ENCODE assay signal across 9 cellular contexts in the genomic region with DNA sequence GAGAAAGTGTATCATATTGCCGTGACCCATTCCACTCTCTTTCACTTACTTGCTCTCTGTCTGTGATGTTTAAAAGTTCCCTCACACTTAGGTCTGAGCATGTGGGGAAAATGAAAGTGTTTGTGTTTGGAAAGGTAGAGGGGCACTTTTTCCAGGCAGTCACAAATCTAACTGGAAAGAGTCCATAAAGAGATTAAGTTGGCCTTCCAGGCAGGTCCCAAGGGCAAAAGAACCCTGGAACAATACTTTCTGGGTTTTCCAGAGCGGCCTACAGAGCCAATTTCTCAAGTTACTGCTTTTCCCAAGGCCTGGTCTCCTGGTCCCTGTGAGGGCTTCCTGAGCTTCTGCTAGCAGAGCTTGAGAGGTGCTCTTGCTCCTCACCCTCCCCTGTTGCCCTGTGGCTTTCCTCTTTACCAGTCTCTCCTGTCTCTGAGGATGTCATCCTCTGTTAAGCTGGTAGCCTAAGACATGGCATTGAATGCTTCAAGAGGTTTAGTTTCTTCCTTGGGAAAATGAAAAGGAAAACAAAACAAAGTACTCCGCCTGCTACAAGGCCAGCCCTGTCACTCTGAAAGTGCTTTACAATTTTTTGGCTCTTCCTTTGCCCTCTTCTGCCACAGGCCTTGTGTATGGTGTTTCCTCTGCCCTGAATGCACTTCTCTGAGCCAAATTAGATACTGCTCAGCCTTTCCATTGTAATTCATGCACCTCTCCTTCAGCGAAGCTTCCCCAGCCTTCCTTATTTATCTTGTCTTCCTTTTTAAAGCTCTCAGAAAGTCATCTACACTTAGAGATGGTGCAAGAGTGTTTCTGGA. TPM values are rescaled to one million over a fixed set of nuclear protein-coding genes. Genes with fewer than 3 reads are reported as not detected.
DNase-seq lines count a peak whose midpoint lies in the region; ATAC-seq, FAIRE-seq and TF ChIP-seq lines count a peak whose summit lies in the region.
"Had no signal": no experiment of that assay in that cellular context is flagged by ENCODE, and none has a peak within 500 bp of the region (broad histone marks: within the 10 kb centered on the region; RNA-seq: fewer than 3 reads in every experiment).

No MANE protein-coding gene starts in this region.

- no peak for DNase-seq in activated naive CD4-positive, alpha-beta T cell (lab: John Stamatoyannopoulos, UW)
- DNase-seq in astrocyte (ENCODE audit: low read depth) (no peak), mucosa of descending colon (no peak), aorta (no peak), GOT3 (lab: John Stamatoyannopoulos, UW) (no peak)
- DNase-seq: SHP77 had no signal

- H3K4me3 ChIP-seq in astrocyte (ENCODE audit: insufficient read depth, low read depth, low read length) = no peak overlapping the region
- H3K4me3 ChIP-seq in mucosa of descending colon = no peak overlapping the region
- H3K4me3 ChIP-seq in aorta (ENCODE audit: low read length in 2 of 2) = no peak overlapping the region

- H3K27ac Mint-ChIP-seq in activated naive CD4-positive, alpha-beta T cell treated with anti-CD3 and anti-CD28 coated beads, Interleukin-2, amount 50 U/mL, for 24 hours = peak overlapping the region; percentile 92
- peak overlapping the region; percentile 35 for H3K27ac Mint-ChIP-seq in astrocyte (ENCODE audit: unreplicated experiment)

- H3K36me3 Mint-ChIP-seq in activated naive CD4-positive, alpha-beta T cell treated with anti-CD3 and anti-CD28 coated beads, Interleukin-2, amount 50 U/mL, for 24 hours = no peaks in the 10 kb centered on the region
- no peaks in the 10 kb centered on the region for H3K36me3 Mint-ChIP-seq in astrocyte (ENCODE audit: low read depth, unreplicated experiment)

- H3K27me3 Mint-ChIP-seq in activated naive CD4-positive, alpha-beta T cell treated with anti-CD3 and anti-CD28 coated beads, Interleukin-2, amount 50 U/mL, for 24 hours = no peaks in the 10 kb centered on the region
- H3K27me3 Mint-ChIP-seq in astrocyte (ENCODE audit: low read depth, unreplicated experiment) = no peaks in the 10 kb centered on the region

- H3K27ac ChIP-seq in astrocyte (ENCODE audit: low read depth, low read length) (no peak overlapping the region), aorta (ENCODE audit: low read depth in 1 of 2, low read length in 2 of 2) (peak overlapping the region; percentile 99)

- H3K36me3 ChIP-seq in astrocyte (ENCODE audit: insufficient read depth, low read length) (no peaks in the 10 kb centered on the region), mucosa of descending colon (ENCODE audit: low read depth) (no peaks in the 10 kb centered on the region), aorta (ENCODE audit: control insufficient read depth in 1 of 2, insufficient read depth in 2 of 2, low read length in 1 of 2) (no peaks in the 10 kb centered on the region)

- intact Hi-C loops in mucosa of descending colon (cut with DNase I, micrococcal nuclease) (loop anchor here in 1 of 2 donors (10.0 kb wide), 1 partner anchor 56 kb away; no protein-coding TSS in a partner anchor), aorta (cut with DNase I) (no loop called here)

- H4K20me1 ChIP-seq in astrocyte (ENCODE audit: insufficient read depth, low read length) = peaks cover 24% of the 10 kb centered on the region

- H3K9me3 ChIP-seq in astrocyte (ENCODE audit: insufficient read depth, low read depth, low read length) (no peaks in the 10 kb centered on the region), mucosa of descending colon (no peaks in the 10 kb centered on the region), aorta (ENCODE audit: control insufficient read depth, low read length) (no peaks in the 10 kb centered on the region)

- TF ChIP-seq CTCF in astrocyte (IDR thresholded peaks at IDR 0.05; ENCODE audit: insufficient read depth, low read depth, low read length) (no peak), mucosa of descending colon (IDR thresholded peaks at IDR 0.05) (no peak)

- H3K9ac ChIP-seq in astrocyte (ENCODE audit: low read length) = peak overlapping the region; percentile 12

- H3K9me3 Mint-ChIP-seq in activated naive CD4-positive, alpha-beta T cell treated with anti-CD3 and anti-CD28 coated beads, Interleukin-2, amount 50 U/mL, for 24 hours = no peaks in the 10 kb centered on the region
- H3K9me3 Mint-ChIP-seq in astrocyte (ENCODE audit: unreplicated experiment) = no peaks in the 10 kb centered on the region

- WGBS in aorta, 2 donors = 10 to 12% methylated on average over 4 of the region's 4 CpGs

- no peak for FAIRE-seq in astrocyte (lab: Jason Lieb, UNC)

- H3K27me3 ChIP-seq in astrocyte (ENCODE audit: insufficient read depth, low read length) (no peaks in the 10 kb centered on the region), aorta (ENCODE audit: control insufficient read depth in 1 of 2, insufficient read depth in 2 of 2, low read length in 1 of 2) (no peaks in the 10 kb centered on the region)

- H3K4me1 ChIP-seq in astrocyte (ENCODE audit: insufficient read depth, low read length) = peaks cover 55% of the 10 kb centered on the region
- H3K4me1 ChIP-seq in mucosa of descending colon (ENCODE audit: low read depth) = peaks cover 22% of the 10 kb centered on the region
- H3K4me1 ChIP-seq in aorta (ENCODE audit: control insufficient read depth in 1 of 2, insufficient read depth in 2 of 2, low read length in 2 of 2) = peaks cover 9 to 28% of the 10 kb centered on the region in 2 donors

- H3K4me3 Mint-ChIP-seq in activated naive CD4-positive, alpha-beta T cell treated with anti-CD3 and anti-CD28 coated beads, Interleukin-2, amount 50 U/mL, for 24 hours = peak overlapping the region; percentile 59
- no peak overlapping the region for H3K4me3 Mint-ChIP-seq in astrocyte (ENCODE audit: unreplicated experiment)

- ATAC-seq in mucosa of descending colon (peak; percentile 16), aorta (ENCODE audit: low FRiP score) (peak; percentile 27), GM21367 (IDR thresholded peaks at IDR 0.05; ENCODE audit: unreplicated experiment) (no peak), GM18867 (IDR thresholded peaks at IDR 0.05; ENCODE audit: unreplicated experiment) (no peak)

- H3K4me2 ChIP-seq in astrocyte (ENCODE audit: low read length) = peak overlapping the region; percentile 26

- H3K79me2 ChIP-seq in astrocyte (ENCODE audit: insufficient read depth, low read length) = peaks cover 90% of the 10 kb centered on the region

- H3K4me1 Mint-ChIP-seq in activated naive CD4-positive, alpha-beta T cell treated with anti-CD3 and anti-CD28 coated beads, Interleukin-2, amount 50 U/mL, for 24 hours = peaks cover 96% of the 10 kb centered on the region
- peaks cover 40% of the 10 kb centered on the region for H3K4me1 Mint-ChIP-seq in astrocyte (ENCODE audit: low read depth, unreplicated experiment)

- H2AFZ ChIP-seq in astrocyte (ENCODE audit: low read depth, low read length) = no peak overlapping the region

RNA-seq across cellular contexts. Expression of gene TES, which starts 20.1 kb away (rescaled TPM):
- total RNA-seq in astrocyte (179 and 184 TPM in 2 replicates), mucosa of descending colon (100 to 1,000 TPM; 101 to 224 (median 106) TPM), aorta (100 to 1,000 TPM; 145 to 340 TPM)
- 10 to 100 TPM; 73.6 to 82.6 TPM for polyA plus RNA-seq in aorta

Comparison
In these comparisons a context has a peak if more than half of its experiments do, and no peak if none do; other contexts are left out.
1. ATAC-seq: peak in mucosa of descending colon (single experiment) and aorta (single experiment); none in GM21367 (single experiment) and GM18867 (single experiment).